18 cellular contexts compared by ENCODE assay signal in the genomic region with DNA sequence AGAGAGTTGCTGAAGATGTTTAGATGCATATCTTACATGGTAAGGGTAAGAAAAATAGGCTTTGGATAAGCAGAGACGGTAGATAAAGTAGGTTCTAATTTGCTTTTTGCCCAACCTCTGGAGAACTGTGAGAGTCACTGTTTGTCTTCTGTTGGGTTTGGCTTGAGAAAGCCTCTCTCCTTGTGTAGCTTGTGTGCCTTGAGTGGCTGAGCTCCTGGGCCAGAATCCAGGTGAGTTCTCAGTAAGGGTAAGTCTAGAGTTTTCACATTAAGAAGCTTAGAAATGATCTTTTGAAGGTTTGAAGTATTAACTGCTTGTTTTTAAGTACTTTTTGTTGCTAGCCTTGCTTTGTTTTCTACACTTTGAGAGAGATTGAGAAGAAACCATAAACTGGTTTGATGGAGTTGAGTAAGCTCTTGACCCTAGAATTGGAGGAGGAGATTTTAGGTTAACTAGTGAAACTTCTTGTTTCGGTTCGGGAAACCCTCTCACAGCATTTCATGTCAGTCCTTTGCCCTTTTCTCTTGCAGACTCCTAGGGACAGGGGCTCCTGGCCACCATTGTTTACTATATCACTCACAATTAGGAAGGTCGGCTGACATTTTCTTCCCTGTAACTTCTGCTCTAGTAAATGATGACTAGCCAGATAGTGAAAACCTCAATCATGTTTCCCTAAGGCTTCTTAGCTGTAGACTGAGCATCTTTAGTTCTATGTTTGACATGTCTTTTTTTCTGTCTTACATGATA. TPM values are rescaled to one million over a fixed set of nuclear protein-coding genes. Genes with fewer than 3 reads are reported as not detected.
A peak's percentile ranks its signal among the peaks of the same experiment; 100 is the strongest.
DNase-seq lines count a peak whose midpoint lies in the region; ATAC-seq and TF ChIP-seq lines count a peak whose summit lies in the region.
"Had no signal": no experiment of that assay in that cellular context is flagged by ENCODE, and none has a peak within 500 bp of the region (broad histone marks: within the 10 kb centered on the region; RNA-seq: fewer than 3 reads in every experiment).

No MANE protein-coding gene starts in this region.

- H3K4me1 Mint-ChIP-seq in activated CD4-positive, alpha-beta memory T cell treated with anti-CD3 and anti-CD28 coated beads for 36 hours (ENCODE audit: low read depth) = peaks cover 86% of the 10 kb centered on the region
- peaks cover 77% of the 10 kb centered on the region for H3K4me1 Mint-ChIP-seq in activated CD4-positive, alpha-beta memory T cell treated with anti-CD3 and anti-CD28 coated beads, Interleukin-2, amount 10 ng/mL, durations not matched to agents 7 days and 5 days
- H3K4me1 Mint-ChIP-seq in dendritic cell treated with granulocyte-macrophage colony-stimulating factor and Interleukin-4, amounts not matched to agents 40 ng/mL and 50 ng/mL, for 4 days (ENCODE audit: low read depth) = peaks cover 49% of the 10 kb centered on the region
- peaks cover 93% of the 10 kb centered on the region for H3K4me1 Mint-ChIP-seq in stimulated activated memory B cell treated with anti-CD40 and anti-IgM and Interleukin-4, amounts not matched to agents 10 μg/mL and 1 μg/mL and 100 μg/mL, for 72 hours
- H3K4me1 Mint-ChIP-seq: neural progenitor cell had no signal

- peaks cover 3% of the 10 kb centered on the region for H3K9me3 Mint-ChIP-seq in activated CD4-positive, alpha-beta memory T cell treated with anti-CD3 and anti-CD28 coated beads for 36 hours
- peaks cover 11% of the 10 kb centered on the region for H3K9me3 Mint-ChIP-seq in activated CD4-positive, alpha-beta memory T cell treated with anti-CD3 and anti-CD28 coated beads, Interleukin-2, amount 10 ng/mL, durations not matched to agents 7 days and 5 days
- H3K9me3 Mint-ChIP-seq in dendritic cell treated with granulocyte-macrophage colony-stimulating factor and Interleukin-4, amounts not matched to agents 40 ng/mL and 50 ng/mL, for 4 days = no peaks in the 10 kb centered on the region
- H3K9me3 Mint-ChIP-seq in stimulated activated memory B cell treated with anti-CD40 and anti-IgM and Interleukin-4, amounts not matched to agents 10 μg/mL and 1 μg/mL and 100 μg/mL, for 72 hours = no peaks in the 10 kb centered on the region

- H3K4me3 ChIP-seq in OCI-LY7 (ENCODE audit: low read depth, low read length, poor library complexity, severe bottlenecking) = no peak overlapping the region
- H3K4me3 ChIP-seq: left ventricle myocardium inferior, neural progenitor cell had no signal

- H3K27ac ChIP-seq in OCI-LY7 (ENCODE audit: low read depth, low read length, poor library complexity, severe bottlenecking) = peak overlapping the region; percentile 7
- H3K27ac ChIP-seq: KMS-11, neural progenitor cell had no signal

- H3K4me1 ChIP-seq in OCI-LY7 (ENCODE audit: insufficient read depth, low read length, poor library complexity, severe bottlenecking) = peaks cover 78% of the 10 kb centered on the region

- peaks cover 100% of the 10 kb centered on the region for H3K79me2 ChIP-seq in OCI-LY7 (ENCODE audit: insufficient read depth, low read depth, low read length)

- H4K20me1 ChIP-seq in OCI-LY7 (ENCODE audit: insufficient read depth, low read length) = peaks cover 9% of the 10 kb centered on the region; the same call in 1 of the 2 replicates

- intact Hi-C loops in activated CD4-positive, alpha-beta memory T cell treated with anti-CD3 and anti-CD28 coated beads for 36 hours (cut with micrococcal nuclease) = loop anchor here (5.0 kb wide), 1 partner anchor 101 kb away; no protein-coding TSS in a partner anchor
- intact Hi-C loops in OCI-LY7 (cut with micrococcal nuclease; ENCODE audit: unreplicated experiment) = no loop called here
- intact Hi-C loops in dendritic cell treated with granulocyte-macrophage colony-stimulating factor and Interleukin-4, amounts not matched to agents 40 ng/mL and 50 ng/mL, for 4 days (cut with micrococcal nuclease) = loop anchor here (10.0 kb wide), 1 partner anchor 299 kb away; no protein-coding TSS in a partner anchor

- peak overlapping the region; percentile 66 for H3K27ac Mint-ChIP-seq in activated CD4-positive, alpha-beta memory T cell treated with anti-CD3 and anti-CD28 coated beads for 36 hours
- H3K27ac Mint-ChIP-seq in activated CD4-positive, alpha-beta memory T cell treated with anti-CD3 and anti-CD28 coated beads, Interleukin-2, amount 10 ng/mL, durations not matched to agents 7 days and 5 days = no peak overlapping the region
- H3K27ac Mint-ChIP-seq in dendritic cell treated with granulocyte-macrophage colony-stimulating factor and Interleukin-4, amounts not matched to agents 40 ng/mL and 50 ng/mL, for 4 days = peak overlapping the region; percentile 8
- peak overlapping the region; percentile 96 for H3K27ac Mint-ChIP-seq in stimulated activated memory B cell treated with anti-CD40 and anti-IgM and Interleukin-4, amounts not matched to agents 10 μg/mL and 1 μg/mL and 100 μg/mL, for 72 hours
- H3K27ac Mint-ChIP-seq: neural progenitor cell had no signal

- no peaks in the 10 kb centered on the region for H3K27me3 Mint-ChIP-seq in activated CD4-positive, alpha-beta memory T cell treated with anti-CD3 and anti-CD28 coated beads for 36 hours
- no peaks in the 10 kb centered on the region for H3K27me3 Mint-ChIP-seq in activated CD4-positive, alpha-beta memory T cell treated with anti-CD3 and anti-CD28 coated beads, Interleukin-2, amount 10 ng/mL, durations not matched to agents 7 days and 5 days
- no peaks in the 10 kb centered on the region for H3K27me3 Mint-ChIP-seq in dendritic cell treated with granulocyte-macrophage colony-stimulating factor and Interleukin-4, amounts not matched to agents 40 ng/mL and 50 ng/mL, for 4 days
- no peaks in the 10 kb centered on the region for H3K27me3 Mint-ChIP-seq in stimulated activated memory B cell treated with anti-CD40 and anti-IgM and Interleukin-4, amounts not matched to agents 10 μg/mL and 1 μg/mL and 100 μg/mL, for 72 hours

- BruUV-seq in OCI-LY7 (replicated peaks; lab: Mats Ljungman, UMichigan) = no TSS peak

- peak overlapping the region; percentile 1 for H3K4me3 Mint-ChIP-seq in activated CD4-positive, alpha-beta memory T cell treated with anti-CD3 and anti-CD28 coated beads for 36 hours
- H3K4me3 Mint-ChIP-seq in activated CD4-positive, alpha-beta memory T cell treated with anti-CD3 and anti-CD28 coated beads, Interleukin-2, amount 10 ng/mL, durations not matched to agents 7 days and 5 days = no peak overlapping the region
- no peak overlapping the region for H3K4me3 Mint-ChIP-seq in dendritic cell treated with granulocyte-macrophage colony-stimulating factor and Interleukin-4, amounts not matched to agents 40 ng/mL and 50 ng/mL, for 4 days
- H3K4me3 Mint-ChIP-seq in stimulated activated memory B cell treated with anti-CD40 and anti-IgM and Interleukin-4, amounts not matched to agents 10 μg/mL and 1 μg/mL and 100 μg/mL, for 72 hours = peak overlapping the region; percentile 66
- H3K4me3 Mint-ChIP-seq: neural progenitor cell had no signal

- 0 out of 2 replicates have a peak overlapping the region, but pooled peaks have one; percentile 9 for H3K4me2 ChIP-seq in OCI-LY7 (ENCODE audit: low read length)
- H3K4me2 ChIP-seq: KMS-11, neural progenitor cell had no signal

- H2AFZ ChIP-seq in OCI-LY7 (ENCODE audit: low read length) = no peak overlapping the region
- H2AFZ ChIP-seq: neural progenitor cell had no signal

- POLR2A ChIA-PET in activated CD4-positive, alpha-beta memory T cell treated with anti-CD3 and anti-CD28 coated beads for 36 hours (lab: Charles Lee) = interaction anchor here (1.6 kb wide), 1 partner anchor 24 kb away, joined by 5 read pairs; no protein-coding TSS in a partner anchor
- POLR2A ChIA-PET in activated CD4-positive, alpha-beta memory T cell treated with anti-CD3 and anti-CD28 coated beads, Interleukin-2, amount 10 ng/mL, durations not matched to agents 7 days and 5 days (lab: Charles Lee) = interaction anchor here (0.9 to 2.9 kb wide), 3 partner anchors 13 to 26 kb away, joined by 4 to 11 read pairs (median 7); a partner anchor contains a TSS
- POLR2A ChIA-PET in OCI-LY7 (lab: Charles Lee) = interaction anchor here (0.8 to 1.0 kb wide), 3 partner anchors 8 to 21 kb away, joined by 3 to 4 read pairs (median 3); no protein-coding TSS in a partner anchor

- H3K36me3 ChIP-seq in OCI-LY7 (ENCODE audit: insufficient read depth, low read length) = peaks cover 59% of the 10 kb centered on the region
- H3K36me3 ChIP-seq: left ventricle myocardium inferior, neural progenitor cell had no signal

- peaks cover 5% of the 10 kb centered on the region for H3K36me3 Mint-ChIP-seq in activated CD4-positive, alpha-beta memory T cell treated with anti-CD3 and anti-CD28 coated beads for 36 hours
- H3K36me3 Mint-ChIP-seq in activated CD4-positive, alpha-beta memory T cell treated with anti-CD3 and anti-CD28 coated beads, Interleukin-2, amount 10 ng/mL, durations not matched to agents 7 days and 5 days (ENCODE audit: low read depth) = peaks cover 52% of the 10 kb centered on the region
- peaks cover 7% of the 10 kb centered on the region for H3K36me3 Mint-ChIP-seq in dendritic cell treated with granulocyte-macrophage colony-stimulating factor and Interleukin-4, amounts not matched to agents 40 ng/mL and 50 ng/mL, for 4 days (ENCODE audit: low read depth)
- peaks cover 28% of the 10 kb centered on the region for H3K36me3 Mint-ChIP-seq in stimulated activated memory B cell treated with anti-CD40 and anti-IgM and Interleukin-4, amounts not matched to agents 10 μg/mL and 1 μg/mL and 100 μg/mL, for 72 hours

- no peaks in the 10 kb centered on the region for H3K9me2 ChIP-seq in OCI-LY7 (ENCODE audit: insufficient read depth, low read length)

- DNase-seq in activated CD4-positive, alpha-beta memory T cell treated with anti-CD3 and anti-CD28 coated beads for 36 hours = no peak
- DNase-seq in activated CD4-positive, alpha-beta memory T cell treated with anti-CD3 and anti-CD28 coated beads, Interleukin-2, amount 10 ng/mL, durations not matched to agents 7 days and 5 days = no peak
- DNase-seq in OCI-LY7 (ENCODE audit: low spot score) (no peak), hypothalamus (lab: John Stamatoyannopoulos, UW) (no peak)
- DNase-seq: activated CD8-positive, alpha-beta memory T cell treated with anti-CD3 and anti-CD28 coated beads, Interleukin-2, amount 50 U/mL, for 48 hours; amniotic stem cell; GOT3; left ventricle myocardium inferior; NCI-H1417; NCI-H226; stimulated activated CD4-positive, alpha-beta T cell treated with anti-CD3 and anti-CD28 coated beads, Interleukin-4, amount 100 ng/mL, for 24 hours had no signal

- TF ChIP-seq CTCF in OCI-LY7 (conservative IDR thresholded peaks at IDR 0.05; ENCODE audit: low read length) = no peak

- peak; percentile 62 for ATAC-seq in stimulated activated memory B cell treated with anti-CD40 and anti-IgM and Interleukin-4, amounts not matched to agents 10 μg/mL and 1 μg/mL and 100 μg/mL, for 72 hours
- ATAC-seq in HG03354 (IDR thresholded peaks at IDR 0.05; ENCODE audit: poor library complexity, severe bottlenecking, unreplicated experiment) = no peak
- ATAC-seq in GM21723 (IDR thresholded peaks at IDR 0.05; ENCODE audit: unreplicated experiment) = no peak
- ATAC-seq: sciatic nerve had no signal

- peaks cover 23% of the 10 kb centered on the region; the same call in 1 of the 2 replicates for H3K9me3 ChIP-seq in OCI-LY7 (ENCODE audit: low read length)
- H3K9me3 ChIP-seq: left ventricle myocardium inferior had no signal

- CTCF ChIA-PET in activated CD4-positive, alpha-beta memory T cell treated with anti-CD3 and anti-CD28 coated beads for 36 hours (lab: Charles Lee) = interaction anchor here (0.8 to 1.3 kb wide), 4 partner anchors 20 to 237 kb away, joined by 3 read pairs; a partner anchor contains a TSS
- CTCF ChIA-PET in activated CD4-positive, alpha-beta memory T cell treated with anti-CD3 and anti-CD28 coated beads, Interleukin-2, amount 10 ng/mL, durations not matched to agents 7 days and 5 days (lab: Charles Lee) = no interaction called here
- CTCF ChIA-PET in OCI-LY7 (lab: Charles Lee; ENCODE audit: unreplicated experiment) = no interaction called here

RNA-seq across cellular contexts. Expression of a gene that starts 26.0 kb away (rescaled TPM):
- 10 to 100 TPM; 42.1 to 43.4 TPM for total RNA-seq in activated CD4-positive, alpha-beta memory T cell treated with anti-CD3 and anti-CD28 coated beads for 36 hours
- 10 to 100 TPM; 71.6 to 77.5 TPM for total RNA-seq in activated CD4-positive, alpha-beta memory T cell treated with anti-CD3 and anti-CD28 coated beads, Interleukin-2, amount 10 ng/mL, durations not matched to agents 7 days and 5 days
- 67.2 and 74.0 TPM in 2 replicates for total RNA-seq in OCI-LY7 (2014; rRNA removed; shearing (Covaris generic))
- 181 and 206 TPM in 2 replicates for total RNA-seq in OCI-LY7 (2022)

Comparison
In these comparisons a context has a peak if more than half of its experiments do, and no peak if none do; other contexts are left out.
1. H3K4me3 Mint-ChIP-seq: peak in activated CD4-positive, alpha-beta memory T cell treated with anti-CD3 and anti-CD28 coated beads for 36 hours (single experiment) and stimulated activated memory B cell treated with anti-CD40 and anti-IgM and Interleukin-4, amounts not matched to agents 10 μg/mL and 1 μg/mL and 100 μg/mL, for 72 hours (single experiment); none in activated CD4-positive, alpha-beta memory T cell treated with anti-CD3 and anti-CD28 coated beads, Interleukin-2, amount 10 ng/mL, durations not matched to agents 7 days and 5 days (single experiment) and dendritic cell treated with granulocyte-macrophage colony-stimulating factor and Interleukin-4, amounts not matched to agents 40 ng/mL and 50 ng/mL, for 4 days (single experiment).